ENCODE assay signal across 25 cellular contexts in the genomic region with DNA sequence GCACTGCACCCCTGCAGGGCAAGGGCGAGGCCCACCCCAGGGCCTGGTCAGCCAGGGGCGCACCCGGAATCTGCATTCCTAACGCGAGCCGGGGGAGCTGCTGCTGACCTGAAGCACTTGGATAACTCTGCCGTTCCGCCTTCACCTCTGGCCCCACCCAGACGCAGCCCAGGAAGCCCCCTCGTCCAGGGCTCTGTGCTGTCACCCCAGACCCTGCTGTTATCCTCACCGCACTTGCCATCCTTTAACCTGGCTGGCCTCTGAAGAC. TPM values are rescaled to one million over a fixed set of nuclear protein-coding genes. Genes with fewer than 3 reads are reported as not detected.
"Had no signal": no experiment of that assay in that cellular context is flagged by ENCODE, and none has a peak within 500 bp of the region (broad histone marks: within the 10 kb centered on the region; RNA-seq: fewer than 3 reads in every experiment).

No MANE protein-coding gene starts in this region.

- H3K36me3 Mint-ChIP-seq: natural killer cell had no signal

- H3K27ac Mint-ChIP-seq: natural killer cell had no signal

- DNase-seq: colonic mucosa; dermis blood vessel endothelial cell; esophagus squamous epithelium; foreskin fibroblast; left colon; natural killer cell; psoas muscle; spleen; stimulated activated CD4-positive, alpha-beta T cell treated with anti-CD3 and anti-CD28 coated beads, Interleukin-2, amount 100 ng/mL, for 24 hours; stimulated activated CD4-positive, alpha-beta T cell treated with anti-CD3 and anti-CD28 coated beads, Interleukin-4, amount 100 ng/mL, for 4 hours; stimulated activated naive CD4-positive, alpha-beta T cell; stomach; substantia nigra; transverse colon had no signal

- H3K4me3 Mint-ChIP-seq: natural killer cell had no signal

- H3K9me3 Mint-ChIP-seq: natural killer cell had no signal

- ATAC-seq: gastroesophageal sphincter, left colon, natural killer cell, psoas muscle, sciatic nerve had no signal

RNA-seq across cellular contexts. Expression of a gene that starts 13.3 kb away (rescaled TPM):
- total RNA-seq: cerebellum, colonic mucosa, dermis blood vessel endothelial cell, epithelial cell of proximal tubule, esophagus squamous epithelium, kidney epithelial cell, left colon, lower leg skin, mammary epithelial cell, mucosa of gallbladder, osteoblast, psoas muscle, sciatic nerve, skeletal muscle tissue, stomach, thoracic aorta, transverse colon had no signal
